Comparison of ENCODE assay signal across 6 cellular contexts in genomic region chr19:5623397-5624153, GRCh38. TPM values are rescaled to one million over a fixed set of nuclear protein-coding genes. Genes with fewer than 3 reads are reported as not detected.
DNase-seq lines count a peak whose midpoint lies in the region; TF ChIP-seq lines count a peak whose summit lies in the region.

No MANE protein-coding gene starts in this region.

- under 1% methylated on average over 45 of the region's 55 CpGs for WGBS in prostate gland

- peaks cover 0 to 1% (median 0%) of the 10 kb centered on the region in 5 donors for H3K9me3 Mint-ChIP-seq in CD8-positive, alpha-beta memory T cell

- peak overlapping the region; percentile 98 to 100 (median 100) for H3K4me3 Mint-ChIP-seq in CD8-positive, alpha-beta memory T cell

- intact Hi-C loops in prostate gland (cut with DNase I): loop anchor here (2.0 kb wide), 1 partner anchor 67 kb away; the partner anchor contains the start of gene RPL36

- peaks cover 72 to 85% (median 80%) of the 10 kb centered on the region in 3 donors for H3K4me1 Mint-ChIP-seq in CD8-positive, alpha-beta memory T cell

- H3K27ac ChIP-seq in CD8-positive, alpha-beta memory T cell (ENCODE audit: low read depth, low read length): peak overlapping the region; percentile 93
- peak overlapping the region; percentile 87; the same call in 1 of the 2 replicates for H3K27ac ChIP-seq in MM.1S (ENCODE audit: low read length)
- H3K27ac ChIP-seq in prostate gland: peak overlapping the region; percentile 96 to 98

- TF ChIP-seq CTCF in MM.1S (IDR thresholded peaks at IDR 0.05; ENCODE audit: low read length) (no peak), prostate gland (IDR thresholded peaks at IDR 0.05) (no peak)

- CTCF ChIA-PET in CD8-positive, alpha-beta memory T cell (lab: Charles Lee): interaction anchor here (1.3 to 2.7 kb wide), 2 partner anchors 59 to 65 kb away, joined by 3 to 35 read pairs; partner anchors contain the start of gene RPL36

- POLR2A ChIA-PET in CD8-positive, alpha-beta memory T cell (lab: Charles Lee): interaction anchor here (0.6 to 2.6 kb wide), 12 partner anchors 10 to 833 kb away, joined by 3 to 25 read pairs (median 7); partner anchors contain the start of genes CATSPERD, LONP1 and RPL36

- peak overlapping the region; percentile 84 for H3K4me3 ChIP-seq in CD8-positive, alpha-beta memory T cell (ENCODE audit: low read length)
- H3K4me3 ChIP-seq in MM.1S (ENCODE audit: low read length) (peak overlapping the region; percentile 99), prostate gland (peak overlapping the region; percentile 89 to 99)

- H3K9me3 ChIP-seq in CD8-positive, alpha-beta memory T cell (ENCODE audit: low read length): no peaks in the 10 kb centered on the region
- H3K9me3 ChIP-seq in MM.1S (replicated peaks; ENCODE audit: insufficient read depth, low read length) (no peaks in the 10 kb centered on the region), prostate gland (no peaks in the 10 kb centered on the region)

- peak overlapping the region; percentile 69 for H2AFZ ChIP-seq in MM.1S (ENCODE audit: low read length)

- H3K27me3 ChIP-seq in CD8-positive, alpha-beta memory T cell (ENCODE audit: insufficient read depth, low read length, poor library complexity, severe bottlenecking): no peaks in the 10 kb centered on the region
- H3K27me3 ChIP-seq in MM.1S (replicated peaks; ENCODE audit: insufficient read depth, low read length) (no peaks in the 10 kb centered on the region), prostate gland (replicated peaks; ENCODE audit: insufficient read depth) (no peaks in the 10 kb centered on the region)

- H3K27me3 Mint-ChIP-seq in CD8-positive, alpha-beta memory T cell: peaks cover 0 to 6% of the 10 kb centered on the region in 2 donors

- peak in 1 of 5 donors; percentile 5 for DNase-seq in CD8-positive, alpha-beta memory T cell
- DNase-seq in MM.1S (peak; percentile 27), dermis blood vessel endothelial cell (peak; percentile 21), prostate gland (ENCODE audit: low spot score) (no peak), NCI-H526 treated with DMSO at 0.1 percent for 48 hours (lab: John Stamatoyannopoulos, UW) (no peak), NCI-H1105 treated with DMSO at 0.1 percent for 48 hours (lab: John Stamatoyannopoulos, UW) (no peak)

- H3K36me3 Mint-ChIP-seq in CD8-positive, alpha-beta memory T cell: peaks cover 13 to 89% (median 23%) of the 10 kb centered on the region in 3 donors

- no peak for TF ChIP-seq POLR2A in prostate gland (IDR thresholded peaks at IDR 0.05)

- H3K9me2 ChIP-seq in MM.1S (replicated peaks; ENCODE audit: insufficient read depth, low read length): no peaks in the 10 kb centered on the region

- peaks cover 49% of the 10 kb centered on the region for H3K36me3 ChIP-seq in CD8-positive, alpha-beta memory T cell (ENCODE audit: insufficient read depth, low read length)
- H3K36me3 ChIP-seq in MM.1S (replicated peaks; ENCODE audit: insufficient read depth, low read length): peaks cover 26% of the 10 kb centered on the region
- H3K36me3 ChIP-seq in prostate gland: peaks cover 0 to 5% of the 10 kb centered on the region in 2 donors

- peaks cover 28% of the 10 kb centered on the region for H3F3A ChIP-seq in MM.1S (ENCODE audit: insufficient read depth, low read length)

- peak overlapping the region; percentile 95 for H3K4me2 ChIP-seq in MM.1S (ENCODE audit: low read depth, low read length)

- H3K4me1 ChIP-seq in CD8-positive, alpha-beta memory T cell (ENCODE audit: insufficient read depth, low read length): peaks cover 76% of the 10 kb centered on the region
- H3K4me1 ChIP-seq in MM.1S (ENCODE audit: low read length) (peaks cover 56% of the 10 kb centered on the region), prostate gland (replicated peaks) (peaks cover 8% of the 10 kb centered on the region)

- peaks cover 43% of the 10 kb centered on the region for H4K20me1 ChIP-seq in MM.1S (ENCODE audit: insufficient read depth, low read length)

- H3K9ac ChIP-seq in MM.1S (ENCODE audit: low read length): peak overlapping the region; percentile 90

- peaks cover 98% of the 10 kb centered on the region for H3K79me2 ChIP-seq in MM.1S (ENCODE audit: low read length)

- H3K27ac Mint-ChIP-seq in CD8-positive, alpha-beta memory T cell: peak overlapping the region; percentile 99 to 100 (median 100)

RNA-seq across cellular contexts. Expression of gene SAFB, which starts 0.7 kb away (rescaled TPM):
- 100 to 1,000 TPM; 124 to 132 TPM for total RNA-seq in CD8-positive, alpha-beta memory T cell
- polyA plus RNA-seq in CD8-positive, alpha-beta memory T cell: 103 TPM
- total RNA-seq in dermis blood vessel endothelial cell (56.0 and 60.1 TPM in 2 replicates), prostate gland (100 to 1,000 TPM in 1 of 2 donors, 10 to 100 TPM in 1; 63.6 to 182 TPM)

RNA-seq across cellular contexts. Expression of gene SAFB2, which starts 1.0 kb away (rescaled TPM):
- 10 to 100 TPM; 87.8 to 98.2 TPM for total RNA-seq in CD8-positive, alpha-beta memory T cell
- 56.4 TPM for polyA plus RNA-seq in CD8-positive, alpha-beta memory T cell
- total RNA-seq in dermis blood vessel endothelial cell (33.4 and 47.5 TPM in 2 replicates), prostate gland (100 to 1,000 TPM in 1 of 2 donors, 10 to 100 TPM in 1; 37.8 to 118 TPM)

RNA-seq across cellular contexts. Expression of gene TINCR, which starts 55.8 kb away (rescaled TPM):
- total RNA-seq in CD8-positive, alpha-beta memory T cell: under 1 TPM; 0.20 to 0.28 TPM
- 0.16 TPM for polyA plus RNA-seq in CD8-positive, alpha-beta memory T cell
- under 0.01 TPM in 1 of 2 replicates, not detected in the other for total RNA-seq in dermis blood vessel endothelial cell
- total RNA-seq in prostate gland: 1 to 10 TPM; 6.7 to 8.4 TPM

RNA-seq across cellular contexts. Expression of gene MICOS13, which starts 56.7 kb away (rescaled TPM):
- 10 to 100 TPM; 60.6 to 62.1 TPM for total RNA-seq in CD8-positive, alpha-beta memory T cell
- polyA plus RNA-seq in CD8-positive, alpha-beta memory T cell: 117 TPM
- total RNA-seq in dermis blood vessel endothelial cell (13.4 and 22.3 TPM in 2 replicates), prostate gland (10 to 100 TPM; 42.8 to 54.2 TPM)

RNA-seq across cellular contexts. Expression of gene HSD11B1L, which starts 57.3 kb away (rescaled TPM):
- 1 to 10 TPM; 1.4 to 2.3 TPM for total RNA-seq in CD8-positive, alpha-beta memory T cell
- polyA plus RNA-seq in CD8-positive, alpha-beta memory T cell: 4.0 TPM
- total RNA-seq in dermis blood vessel endothelial cell: 7.4 and 9.7 TPM in 2 replicates
- 10 to 100 TPM; 15.6 to 17.9 TPM for total RNA-seq in prostate gland

Comparison
In these comparisons a context has a peak if more than half of its experiments do, and no peak if none do; other contexts are left out.
1. DNase-seq: peak in MM.1S (single experiment) and dermis blood vessel endothelial cell (single experiment); none in prostate gland (single experiment), NCI-H526 treated with DMSO at 0.1 percent for 48 hours (single experiment) and NCI-H1105 treated with DMSO at 0.1 percent for 48 hours (single experiment).
2. Peak in every context shown above with its lines, with median percentiles within 50 percentile points of each other: H3K27ac ChIP-seq and H3K4me3 ChIP-seq.